Comparison of ENCODE assay signal across 8 cellular contexts in the genomic region with DNA sequence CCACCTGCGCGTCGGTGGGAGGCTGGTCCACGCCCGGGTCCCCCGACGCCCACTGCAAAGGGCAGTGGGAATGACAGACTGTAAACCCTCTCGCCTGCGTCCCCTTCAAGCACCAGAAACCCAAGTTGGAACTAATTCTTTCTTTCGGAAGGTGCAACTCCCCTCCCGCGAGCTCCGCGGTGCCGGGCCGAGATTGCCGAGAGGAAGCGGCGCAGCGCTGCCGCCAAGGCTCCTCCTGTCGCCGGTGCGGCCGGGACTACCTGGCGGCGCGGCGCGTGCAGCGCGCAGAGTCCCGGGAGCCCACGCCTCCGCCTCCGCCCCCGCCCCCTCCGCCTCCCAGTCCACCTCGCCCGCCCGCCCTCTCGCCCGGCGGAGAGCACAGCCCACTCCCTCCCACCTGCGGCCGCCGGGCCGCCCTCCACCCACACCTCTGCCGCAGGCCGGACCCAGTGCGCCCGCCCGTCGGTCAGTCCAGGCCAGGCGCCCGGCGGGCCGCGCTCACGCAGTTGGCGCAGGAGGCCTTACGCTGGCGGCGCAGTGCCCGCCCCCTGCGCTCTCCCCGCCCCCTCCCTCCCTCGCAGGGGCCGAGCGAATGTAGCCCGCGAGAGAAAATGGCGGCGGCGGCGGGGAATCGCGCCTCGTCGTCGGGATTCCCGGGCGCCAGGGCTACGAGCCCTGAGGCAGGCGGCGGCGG. TPM values are rescaled to one million over a fixed set of nuclear protein-coding genes. Genes with fewer than 3 reads are reported as not detected.
DNase-seq lines count a peak whose midpoint lies in the region; ATAC-seq and TF ChIP-seq lines count a peak whose summit lies in the region.

TSS of gene MAP3K1 (plus strand) at position 587 of the 694 bp plus-strand sequence. CDS start at position 612, 25 bp downstream.

- no peaks in the 10 kb centered on the region for H3K9me3 Mint-ChIP-seq in activated CD4-positive, alpha-beta T cell treated with anti-CD3 and anti-CD28 coated beads, Interleukin-2, amount 10 ng/mL, durations not matched to agents 24 days and 14 days

- peak within 1 kb of the TSS; percentile 92 for H3K4me3 ChIP-seq in A673 (ENCODE audit: low read depth, low read length, poor library complexity, severe bottlenecking)

- H3K36me3 Mint-ChIP-seq in activated CD4-positive, alpha-beta T cell treated with anti-CD3 and anti-CD28 coated beads, Interleukin-2, amount 10 ng/mL, durations not matched to agents 24 days and 14 days (ENCODE audit: low read depth): peaks cover 2% of the 10 kb centered on the region

- H3K4me1 ChIP-seq in A673 (ENCODE audit: insufficient read depth, low read length, poor library complexity, severe bottlenecking): peaks cover 15% of the 10 kb centered on the region

- DNase-seq in A673 (ENCODE audit: low spot score) (peak; percentile 82), NCI-H345 (lab: John Stamatoyannopoulos, UW) (peak; percentile 84), cortex of kidney (lab: John Stamatoyannopoulos, UW) (peak; percentile 52), left lobe of liver (ENCODE audit: low spot score) (peak; percentile 95)
- DNase-seq in activated CD4-positive, alpha-beta T cell treated with anti-CD3 and anti-CD28 coated beads, Interleukin-2, amount 10 ng/mL, durations not matched to agents 24 days and 14 days: peak; percentile 94
- DNase-seq in stimulated activated CD4-positive, alpha-beta T cell treated with anti-CD3 and anti-CD28 coated beads, Interleukin-2, amount 100 ng/mL, for 24 hours: peak; percentile 80

- POLR2A ChIA-PET in A673 (lab: Charles Lee; ENCODE audit: low non-redundant PET): no interaction called here

- H3K4me1 Mint-ChIP-seq in activated CD4-positive, alpha-beta T cell treated with anti-CD3 and anti-CD28 coated beads, Interleukin-2, amount 10 ng/mL, durations not matched to agents 24 days and 14 days: peaks cover 43% of the 10 kb centered on the region

- no TSS peak for BruUV-seq in A673 (replicated peaks; lab: Mats Ljungman, UMichigan)

- H3K27ac Mint-ChIP-seq in activated CD4-positive, alpha-beta T cell treated with anti-CD3 and anti-CD28 coated beads, Interleukin-2, amount 10 ng/mL, durations not matched to agents 24 days and 14 days: peak within 1 kb of the TSS; percentile 92

- H3K9me3 ChIP-seq in A673 (ENCODE audit: low read depth, low read length, poor library complexity, severe bottlenecking): no peaks in the 10 kb centered on the region

- CTCF ChIA-PET in A673 (lab: Charles Lee): interaction anchor here (0.7 kb wide), 1 partner anchor 12 kb away, joined by 4 read pairs; no protein-coding TSS in a partner anchor

- H3K36me3 ChIP-seq in A673 (ENCODE audit: insufficient read depth, low read length, poor library complexity, severe bottlenecking): no peaks in the 10 kb centered on the region

- intact Hi-C loops in A673 (cut with micrococcal nuclease; ENCODE audit: unreplicated experiment): no loop called here
- intact Hi-C loops in activated CD4-positive, alpha-beta T cell treated with anti-CD3 and anti-CD28 coated beads, Interleukin-2, amount 10 ng/mL, durations not matched to agents 24 days and 14 days (cut with micrococcal nuclease): loop anchor here (1.0 to 5.0 kb wide), 6 partner anchors 78 to 823 kb away; partner anchors contain the start of gene IL6ST

- no peak for TF ChIP-seq CTCF in A673 (conservative IDR thresholded peaks at IDR 0.05; ENCODE audit: low read depth, low read length)

- ATAC-seq in GM18858 (IDR thresholded peaks at IDR 0.05; ENCODE audit: unreplicated experiment): peak; percentile 30
- ATAC-seq in HG03064 (IDR thresholded peaks at IDR 0.05; ENCODE audit: low read depth, unreplicated experiment): peak; percentile 49
- peak; percentile 86 for ATAC-seq in left lobe of liver

- no peaks in the 10 kb centered on the region for H3K27me3 ChIP-seq in A673 (replicated peaks; ENCODE audit: insufficient read depth, low read depth, low read length, poor library complexity)

- peaks cover 3% of the 10 kb centered on the region for H3K27me3 Mint-ChIP-seq in activated CD4-positive, alpha-beta T cell treated with anti-CD3 and anti-CD28 coated beads, Interleukin-2, amount 10 ng/mL, durations not matched to agents 24 days and 14 days

- H3K27ac ChIP-seq in A673 (ENCODE audit: low read depth, low read length, poor library complexity, severe bottlenecking): peak within 1 kb of the TSS; percentile 85

- peak within 1 kb of the TSS; percentile 91 for H3K4me3 Mint-ChIP-seq in activated CD4-positive, alpha-beta T cell treated with anti-CD3 and anti-CD28 coated beads, Interleukin-2, amount 10 ng/mL, durations not matched to agents 24 days and 14 days

RNA-seq across cellular contexts. Expression of gene MAP3K1, which starts in this region (rescaled TPM):
- total RNA-seq in A673 (2021) (6.3 and 7.2 TPM in 2 replicates), left lobe of liver (5.8 TPM)
- total RNA-seq in activated CD4-positive, alpha-beta T cell treated with anti-CD3 and anti-CD28 coated beads, Interleukin-2, amount 10 ng/mL, durations not matched to agents 24 days and 14 days: 27.6 and 27.9 TPM in 2 replicates

Comparison
In these comparisons a context has a peak if more than half of its experiments do, and no peak if none do; other contexts are left out.
1. Peak in every context shown above with its lines: DNase-seq, ATAC-seq, H3K4me3 ChIP-seq and H3K27ac ChIP-seq.
2. ATAC-seq: peak in every context shown above with its lines; median percentile 86 in left lobe of liver; 49 in HG03064; 30 in GM18858.